Comparison of ENCODE assay signal across 8 cellular contexts in genomic region chr2:108184421-108184820, GRCh38. TPM values are rescaled to one million over a fixed set of nuclear protein-coding genes. Genes with fewer than 3 reads are reported as not detected.
A peak's percentile ranks its signal among the peaks of the same experiment; 100 is the strongest.
DNase-seq lines count a peak whose midpoint lies in the region; ATAC-seq and TF ChIP-seq lines count a peak whose summit lies in the region.

No MANE protein-coding gene starts in this region.

- no peaks in the 10 kb centered on the region for H3K36me3 ChIP-seq in Peyer's patch

- DNase-seq in D341Med (ENCODE audit: low spot score) (peak; percentile 40), HCEC 1CT (peak; percentile 53), Peyer's patch (peak in 1 of 3 donors; percentile 48), iris pigment epithelial cell (ENCODE audit: low read depth) (peak; percentile 55), epidermal melanocyte (ENCODE audit: insufficient read length, low spot score) (no peak)
- DNase-seq in activated effector memory CD4-positive, alpha-beta T cell treated with anti-CD3 and anti-CD28 coated beads, Interleukin-2, amount 50 U/mL, for 16 hours: no peak

- no peak overlapping the region for H3K4me3 ChIP-seq in Peyer's patch

- no peaks in the 10 kb centered on the region for H3K27me3 ChIP-seq in Peyer's patch

- no peaks in the 10 kb centered on the region for H3K9me3 ChIP-seq in Peyer's patch

- no peak for TF ChIP-seq POLR2A in Peyer's patch (IDR thresholded peaks at IDR 0.05)
- TF ChIP-seq POLR2A in GM18505 (IDR thresholded peaks at IDR 0.05; ENCODE audit: borderline replicate concordance, extremely low read depth, insufficient read depth, insufficient read length): no peak

- peak in 4 of 6 experiments; percentile 22 to 60 (median 55) for TF ChIP-seq CTCF in Peyer's patch (IDR thresholded peaks at IDR 0.05)

- ATAC-seq in HG03378 (IDR thresholded peaks at IDR 0.05; ENCODE audit: unreplicated experiment): no peak
- no peak for ATAC-seq in GM18505 (IDR thresholded peaks at IDR 0.05; ENCODE audit: unreplicated experiment)

- H3K4me1 ChIP-seq in Peyer's patch: no peaks in the 10 kb centered on the region

- H3K27ac ChIP-seq in Peyer's patch: no peak overlapping the region

RNA-seq across cellular contexts. Expression of gene SULT1C3, which starts 55.3 kb away (rescaled TPM):
- total RNA-seq in Peyer's patch: 10 to 100 TPM in 2 of 4 donors, 1 to 10 TPM in 1, not detected in 1; 7.8 to 14.8 (median 14.7) TPM

Comparison
In these comparisons a context has a peak if more than half of its experiments do, and no peak if none do; other contexts are left out.
1. DNase-seq: peak in D341Med (single experiment), HCEC 1CT (single experiment) and iris pigment epithelial cell (single experiment); none in epidermal melanocyte (single experiment) and activated effector memory CD4-positive, alpha-beta T cell treated with anti-CD3 and anti-CD28 coated beads, Interleukin-2, amount 50 U/mL, for 16 hours (single experiment).